Comparison of ENCODE assay signal across 10 cellular contexts in genomic region chr20:32363492-32363891, GRCh38. TPM values are rescaled to one million over a fixed set of nuclear protein-coding genes. Genes with fewer than 3 reads are reported as not detected.
DNase-seq lines count a peak whose midpoint lies in the region; ATAC-seq and TF ChIP-seq lines count a peak whose summit lies in the region.
"Had no signal": no experiment of that assay in that cellular context is flagged by ENCODE, and none has a peak within 500 bp of the region (broad histone marks: within the 10 kb centered on the region; RNA-seq: fewer than 3 reads in every experiment).

No MANE protein-coding gene starts in this region.

- no peak for TF ChIP-seq CTCF in gastroesophageal sphincter (IDR thresholded peaks at IDR 0.05)

- no peak for DNase-seq in activated naive CD4-positive, alpha-beta T cell (lab: John Stamatoyannopoulos, UW)
- DNase-seq in activated CD8-positive, alpha-beta T cell treated with anti-CD3 and anti-CD28 coated beads, Interleukin-2, amount 10 ng/mL, durations not matched to agents 7 days and 5 days, result no peak
- DNase-seq in immature natural killer cell, result no peak
- DNase-seq in stimulated activated naive CD4-positive, alpha-beta T cell treated with Interleukin-2 at 50 U/mL for 16 hours (lab: John Stamatoyannopoulos, UW), result no peak
- DNase-seq: foreskin keratinocyte, GF-D8 had no signal

- no peak for TF ChIP-seq EP300 in gastroesophageal sphincter (IDR thresholded peaks at IDR 0.05)

- no peak overlapping the region for H3K9ac ChIP-seq in subcutaneous abdominal adipose tissue (ENCODE audit: low read length in 5 of 5)

- peaks cover 83% of the 10 kb centered on the region for H3K4me1 Mint-ChIP-seq in activated naive CD4-positive, alpha-beta T cell treated with anti-CD3 and anti-CD28 coated beads, Interleukin-2, amount 50 U/mL, for 24 hours
- H3K4me1 Mint-ChIP-seq in activated CD8-positive, alpha-beta T cell treated with anti-CD3 and anti-CD28 coated beads, Interleukin-2, amount 10 ng/mL, durations not matched to agents 7 days and 5 days (ENCODE audit: low read depth), result peaks cover 75% of the 10 kb centered on the region
- H3K4me1 Mint-ChIP-seq in immature natural killer cell, result peaks cover 72 to 85% of the 10 kb centered on the region in 2 donors

- no peaks in the 10 kb centered on the region for H3K27me3 Mint-ChIP-seq in activated naive CD4-positive, alpha-beta T cell treated with anti-CD3 and anti-CD28 coated beads, Interleukin-2, amount 50 U/mL, for 24 hours
- no peaks in the 10 kb centered on the region for H3K27me3 Mint-ChIP-seq in activated CD8-positive, alpha-beta T cell treated with anti-CD3 and anti-CD28 coated beads, Interleukin-2, amount 10 ng/mL, durations not matched to agents 7 days and 5 days (ENCODE audit: low read depth)
- H3K27me3 Mint-ChIP-seq in immature natural killer cell (ENCODE audit: low read depth in 3 of 3), result peaks cover 8% of the 10 kb centered on the region in 3 donors

- H3K36me3 Mint-ChIP-seq in activated naive CD4-positive, alpha-beta T cell treated with anti-CD3 and anti-CD28 coated beads, Interleukin-2, amount 50 U/mL, for 24 hours, result peaks cover 19% of the 10 kb centered on the region
- H3K36me3 Mint-ChIP-seq in activated CD8-positive, alpha-beta T cell treated with anti-CD3 and anti-CD28 coated beads, Interleukin-2, amount 10 ng/mL, durations not matched to agents 7 days and 5 days (ENCODE audit: low read depth), result peaks cover 26% of the 10 kb centered on the region
- H3K36me3 Mint-ChIP-seq in immature natural killer cell, result peaks cover 0 to 4% (median 0%) of the 10 kb centered on the region in 3 donors

- H3K4me3 ChIP-seq in subcutaneous abdominal adipose tissue (ENCODE audit: low read depth in 1 of 5, low read length in 5 of 5) (no peak overlapping the region), gastroesophageal sphincter (no peak overlapping the region)

- no peak for TF ChIP-seq POLR2A in gastroesophageal sphincter (IDR thresholded peaks at IDR 0.05)

- no peak for ATAC-seq in activated CD8-positive, alpha-beta T cell treated with anti-CD3 and anti-CD28 coated beads, Interleukin-2, amount 10 ng/mL, durations not matched to agents 7 days and 5 days
- ATAC-seq in GM18519 (IDR thresholded peaks at IDR 0.05; ENCODE audit: low FRiP score, unreplicated experiment), result no peak
- no peak for ATAC-seq in gastroesophageal sphincter
- ATAC-seq: foreskin keratinocyte had no signal

- H3K27ac Mint-ChIP-seq in activated naive CD4-positive, alpha-beta T cell treated with anti-CD3 and anti-CD28 coated beads, Interleukin-2, amount 50 U/mL, for 24 hours, result peak overlapping the region; percentile 72
- peak overlapping the region; percentile 39 for H3K27ac Mint-ChIP-seq in activated CD8-positive, alpha-beta T cell treated with anti-CD3 and anti-CD28 coated beads, Interleukin-2, amount 10 ng/mL, durations not matched to agents 7 days and 5 days
- H3K27ac Mint-ChIP-seq in immature natural killer cell, result peak overlapping the region in 4 of 6 donors; percentile 5 to 79 (median 40)

- peak overlapping the region; percentile 61 for H3K27ac ChIP-seq in subcutaneous abdominal adipose tissue (ENCODE audit: low read depth, low read length)
- H3K27ac ChIP-seq in gastroesophageal sphincter, result peak overlapping the region in 1 of 4 donors; percentile 28
- H3K27ac ChIP-seq: foreskin keratinocyte had no signal

- no peaks in the 10 kb centered on the region for H3K9me3 Mint-ChIP-seq in activated naive CD4-positive, alpha-beta T cell treated with anti-CD3 and anti-CD28 coated beads, Interleukin-2, amount 50 U/mL, for 24 hours
- H3K9me3 Mint-ChIP-seq in activated CD8-positive, alpha-beta T cell treated with anti-CD3 and anti-CD28 coated beads, Interleukin-2, amount 10 ng/mL, durations not matched to agents 7 days and 5 days (ENCODE audit: insufficient read depth), result no peaks in the 10 kb centered on the region
- H3K9me3 Mint-ChIP-seq in immature natural killer cell, result no peaks in the 10 kb centered on the region

- POLR2A ChIA-PET in activated CD8-positive, alpha-beta T cell treated with anti-CD3 and anti-CD28 coated beads, Interleukin-2, amount 10 ng/mL, durations not matched to agents 7 days and 5 days (lab: Charles Lee), result interaction anchor here (0.6 kb wide), 2 partner anchors 73 to 1852 kb away, joined by 3 to 4 read pairs; no protein-coding TSS in a partner anchor

- CTCF ChIA-PET in activated CD8-positive, alpha-beta T cell treated with anti-CD3 and anti-CD28 coated beads, Interleukin-2, amount 10 ng/mL, durations not matched to agents 7 days and 5 days (lab: Charles Lee), result interaction anchor here (0.9 to 2.2 kb wide), 2 partner anchors 22 to 77 kb away, joined by 3 to 7 read pairs; no protein-coding TSS in a partner anchor

- peaks cover 2 to 60% (median 51%) of the 10 kb centered on the region in 5 donors for H3K4me1 ChIP-seq in subcutaneous abdominal adipose tissue (ENCODE audit: control insufficient read depth in 5 of 5, insufficient read depth in 5 of 5, low read length in 5 of 5)
- H3K4me1 ChIP-seq in gastroesophageal sphincter, result peaks cover 10 to 92% (median 38%) of the 10 kb centered on the region in 3 donors
- H3K4me1 ChIP-seq: foreskin keratinocyte had no signal

- H3K27me3 ChIP-seq in subcutaneous abdominal adipose tissue (ENCODE audit: control insufficient read depth in 5 of 5, insufficient read depth in 4 of 5, low read length in 5 of 5) (no peaks in the 10 kb centered on the region), gastroesophageal sphincter (no peaks in the 10 kb centered on the region)
- H3K27me3 ChIP-seq: foreskin keratinocyte had no signal

- H3K36me3 ChIP-seq in subcutaneous abdominal adipose tissue (ENCODE audit: control insufficient read depth in 5 of 5, insufficient read depth in 5 of 5, low read length in 5 of 5), result peaks cover 0 to 4% (median 0%) of the 10 kb centered on the region in 5 donors
- H3K36me3 ChIP-seq in gastroesophageal sphincter, result no peaks in the 10 kb centered on the region

- H3K9me3 ChIP-seq in subcutaneous abdominal adipose tissue (ENCODE audit: control insufficient read depth in 5 of 5, low read length in 5 of 5) (no peaks in the 10 kb centered on the region), gastroesophageal sphincter (no peaks in the 10 kb centered on the region)

- WGBS in gastroesophageal sphincter (ENCODE audit: low coverage in 1 of 2), 2 donors, result 49 to 65% methylated on average over 2 of the region's 2 CpGs

- H3K4me3 Mint-ChIP-seq in activated naive CD4-positive, alpha-beta T cell treated with anti-CD3 and anti-CD28 coated beads, Interleukin-2, amount 50 U/mL, for 24 hours, result peak overlapping the region; percentile 98
- no peak overlapping the region for H3K4me3 Mint-ChIP-seq in activated CD8-positive, alpha-beta T cell treated with anti-CD3 and anti-CD28 coated beads, Interleukin-2, amount 10 ng/mL, durations not matched to agents 7 days and 5 days
- H3K4me3 Mint-ChIP-seq in immature natural killer cell, result no peak overlapping the region

RNA-seq across cellular contexts. Expression of gene ASXL1, which starts 5.4 kb away (rescaled TPM):
- total RNA-seq in activated CD8-positive, alpha-beta T cell treated with anti-CD3 and anti-CD28 coated beads, Interleukin-2, amount 10 ng/mL, durations not matched to agents 7 days and 5 days, result 10 to 100 TPM; 91.7 to 97.4 TPM
- 10 to 100 TPM in 1 of 3 donors, 1 to 10 TPM in 2; 2.9 to 11.0 (median 5.3) TPM for polyA plus RNA-seq in immature natural killer cell
- total RNA-seq in gastroesophageal sphincter, result 10 to 100 TPM; 43.5 to 79.8 (median 58.4) TPM
